23 cellular contexts compared by ENCODE assay signal in genomic region chr13:98274921-98275487, GRCh38.
DNase-seq lines count a peak whose midpoint lies in the region; ATAC-seq, FAIRE-seq and TF ChIP-seq lines count a peak whose summit lies in the region.
"Had no signal": no experiment of that assay in that cellular context is flagged by ENCODE, and none has a peak within 500 bp of the region (broad histone marks: within the 10 kb centered on the region; RNA-seq: fewer than 3 reads in every experiment).

No MANE protein-coding gene starts in this region.

- dilution Hi-C loops in IMR-90 (cut with HindIII; ENCODE audit: low sequenced_read_pairs, unreplicated experiment) = no loop called here

- peak overlapping the region; percentile 86 for H3K4me2 ChIP-seq in IMR-90 (ENCODE audit: low read depth, low read length)
- H3K4me2 ChIP-seq in astrocyte (ENCODE audit: low read length) = peak overlapping the region; percentile 59
- peak overlapping the region; percentile 76; the same call in 1 of the 2 replicates for H3K4me2 ChIP-seq in HepG2 (ENCODE audit: low read depth, low read length)

- TF ChIP-seq RAD21 in IMR-90 (IDR thresholded peaks at IDR 0.05; ENCODE audit: low read length) (no peak), HepG2 (CRISPR knock-in tag; IDR thresholded peaks at IDR 0.05) (no peak)

- in situ Hi-C loops in IMR-90 (cut with MboI; ENCODE audit: low sequenced_read_pairs) (no loop called here), HepG2 (cut with HindIII; ENCODE audit: extremely low pct_ligation_motif_present, low pct_unique_long_range_greater_than_20kb) (loop anchor here (10.0 kb wide), 1 partner anchor 130 kb away; the partner anchor contains the start of gene FARP1)

- TF ChIP-seq POLR2A in IMR-90 (IDR thresholded peaks at IDR 0.05; ENCODE audit: low read depth, low read length) (no peak), HepG2 (IDR thresholded peaks at IDR 0.05; ENCODE audit: insufficient read depth in 1 of 2, low read depth in 2 of 2, low read length in 2 of 2) (no peak)

- peak overlapping the region; percentile 11; the same call in 1 of the 2 replicates for H2BK120ac ChIP-seq in IMR-90 (ENCODE audit: low read depth, low read length)

- H3K36me3 Mint-ChIP-seq in astrocyte (ENCODE audit: low read depth, unreplicated experiment) = no peaks in the 10 kb centered on the region
- H3K36me3 Mint-ChIP-seq in stimulated activated naive B cell treated with anti-CD40 and anti-IgM and Interleukin-4, amounts not matched to agents 10 μg/mL and 1 μg/mL and 100 μg/mL, for 72 hours = no peaks in the 10 kb centered on the region
- H3K36me3 Mint-ChIP-seq: activated CD8-positive, alpha-beta memory T cell treated with anti-CD3 and anti-CD28 coated beads, Interleukin-2, amount 10 ng/mL, durations not matched to agents 7 days and 5 days; stimulated activated effector memory CD8-positive, alpha-beta T cell treated with anti-CD3 and anti-CD28 coated beads, Interleukin-12 subunit alpha, Interleukin-12 subunit beta, amount 100 ng/mL, for 72 hours had no signal

- peak overlapping the region; percentile 84 for H3K27ac Mint-ChIP-seq in astrocyte (ENCODE audit: unreplicated experiment)
- no peak overlapping the region for H3K27ac Mint-ChIP-seq in stimulated activated naive B cell treated with anti-CD40 and anti-IgM and Interleukin-4, amounts not matched to agents 10 μg/mL and 1 μg/mL and 100 μg/mL, for 72 hours
- H3K27ac Mint-ChIP-seq: activated CD8-positive, alpha-beta memory T cell treated with anti-CD3 and anti-CD28 coated beads, Interleukin-2, amount 10 ng/mL, durations not matched to agents 7 days and 5 days; stimulated activated effector memory CD8-positive, alpha-beta T cell treated with anti-CD3 and anti-CD28 coated beads, Interleukin-12 subunit alpha, Interleukin-12 subunit beta, amount 100 ng/mL, for 72 hours; T-helper 17 cell had no signal

- ATAC-seq in IMR-90 (ENCODE audit: low read depth) = peak; percentile 40
- ATAC-seq in HepG2 = no peak
- ATAC-seq in GM21717 (IDR thresholded peaks at IDR 0.05; ENCODE audit: unreplicated experiment) = no peak
- no peak for ATAC-seq in stimulated activated naive B cell treated with anti-CD40 and anti-IgM and Interleukin-4, amounts not matched to agents 10 μg/mL and 1 μg/mL and 100 μg/mL, for 72 hours (replicated peaks)
- ATAC-seq: activated CD4-positive, CD25-positive, alpha-beta regulatory T cell treated with anti-CD3 and anti-CD28 coated beads, Interleukin-2, amount 50 U/mL, for 24 hours; activated CD8-positive, alpha-beta memory T cell treated with anti-CD3 and anti-CD28 coated beads, Interleukin-2, amount 10 ng/mL, durations not matched to agents 7 days and 5 days; stimulated activated effector memory CD8-positive, alpha-beta T cell treated with anti-CD3 and anti-CD28 coated beads, Interleukin-12 subunit alpha, Interleukin-12 subunit beta, amount 100 ng/mL, for 72 hours; T-helper 17 cell had no signal

- H3K36me3 ChIP-seq in A673 (ENCODE audit: insufficient read depth, low read length, poor library complexity, severe bottlenecking) (no peaks in the 10 kb centered on the region), IMR-90 (ENCODE audit: control insufficient read depth, insufficient read depth, low read length) (0 out of 2 replicates have a peak, but pooled peaks cover 1% of the 10 kb centered on the region), astrocyte (ENCODE audit: insufficient read depth, low read length) (no peaks in the 10 kb centered on the region), HepG2 (replicated peaks in 1 of 2; ENCODE audit: control insufficient read depth in 1 of 2, insufficient read depth in 2 of 2, low read length in 2 of 2) (peaks cover 3 to 7% of the 10 kb centered on the region in 2 experiments; a peak in 2 of 5 replicates)
- H3K36me3 ChIP-seq: pancreas, transverse colon had no signal

- H3K4me3 Mint-ChIP-seq in astrocyte (ENCODE audit: unreplicated experiment) = no peak overlapping the region
- no peak overlapping the region for H3K4me3 Mint-ChIP-seq in stimulated activated naive B cell treated with anti-CD40 and anti-IgM and Interleukin-4, amounts not matched to agents 10 μg/mL and 1 μg/mL and 100 μg/mL, for 72 hours
- H3K4me3 Mint-ChIP-seq: activated CD8-positive, alpha-beta memory T cell treated with anti-CD3 and anti-CD28 coated beads, Interleukin-2, amount 10 ng/mL, durations not matched to agents 7 days and 5 days; stimulated activated effector memory CD8-positive, alpha-beta T cell treated with anti-CD3 and anti-CD28 coated beads, Interleukin-12 subunit alpha, Interleukin-12 subunit beta, amount 100 ng/mL, for 72 hours; T-helper 17 cell had no signal

- peaks cover 42 to 79% of the 10 kb centered on the region in 2 experiments for H3K79me1 ChIP-seq in IMR-90 (ENCODE audit: low read depth in 1 of 2, low read length in 2 of 2)

- no peaks in the 10 kb centered on the region for H3K27me3 ChIP-seq in A673 (replicated peaks; ENCODE audit: insufficient read depth, low read depth, low read length, poor library complexity)
- no peaks in the 10 kb centered on the region for H3K27me3 ChIP-seq in IMR-90 (ENCODE audit: control insufficient read depth, insufficient read depth, low read length)
- H3K27me3 ChIP-seq in astrocyte (ENCODE audit: insufficient read depth, low read length) = no peaks in the 10 kb centered on the region
- H3K27me3 ChIP-seq in HepG2 (ENCODE audit: control insufficient read depth in 1 of 2, insufficient read depth in 2 of 2, low read length in 2 of 2) = no peaks in the 10 kb centered on the region
- H3K27me3 ChIP-seq in dorsolateral prefrontal cortex = peaks cover 0 to 22% (median 0%) of the 10 kb centered on the region in 45 donors
- H3K27me3 ChIP-seq: pancreas, transverse colon had no signal

- H2AFZ ChIP-seq in IMR-90 (replicated peaks; ENCODE audit: low read length, poor library complexity) (no peak overlapping the region), astrocyte (ENCODE audit: low read depth, low read length) (no peak overlapping the region), HepG2 (ENCODE audit: low read length) (no peak overlapping the region)

- CTCF ChIA-PET in A673 (lab: Charles Lee) (no interaction called here), IMR-90 (lab: Yijun Ruan, JAX) (no interaction called here), HepG2 (lab: Yijun Ruan, JAX; ENCODE audit: low intra/inter-chr PET ratio, low total read pairs) (no interaction called here)

- FAIRE-seq in astrocyte (lab: Jason Lieb, UNC) (peak; percentile 56), HepG2 (lab: Jason Lieb, UNC) (no peak)
- FAIRE-seq: GM18507, pancreas had no signal

- peak overlapping the region; percentile 28; the same call in 1 of the 2 replicates for H3K18ac ChIP-seq in IMR-90 (ENCODE audit: low read depth, low read length)

- no peak overlapping the region for H2BK15ac ChIP-seq in IMR-90 (ENCODE audit: low read depth, low read length)

- BruUV-seq in A673 (replicated peaks; lab: Mats Ljungman, UMichigan) (no TSS peak), IMR-90 (replicated peaks; lab: Mats Ljungman, UMichigan) (no TSS peak), HepG2 (replicated peaks; lab: Mats Ljungman, UMichigan) (no TSS peak)

- no peak for TF ChIP-seq CTCF in A673 (conservative IDR thresholded peaks at IDR 0.05; ENCODE audit: low read depth, low read length)
- no peak for TF ChIP-seq CTCF in IMR-90 (conservative IDR thresholded peaks at IDR 0.05; ENCODE audit: low read depth, low read length)
- TF ChIP-seq CTCF in astrocyte (IDR thresholded peaks at IDR 0.05; ENCODE audit: insufficient read depth, low read depth, low read length) = no peak
- no peak for TF ChIP-seq CTCF in HepG2 (CRISPR knock-in tag; IDR thresholded peaks at IDR 0.05)
- no peak for TF ChIP-seq CTCF in dorsolateral prefrontal cortex (IDR thresholded peaks at IDR 0.05 in 54 of 56, conservative IDR thresholded peaks at IDR 0.05 in 2 of 56; ENCODE audit: low read depth in 1 of 56, partially characterized antibody in 56 of 56)

- H3K9me3 ChIP-seq in A673 (ENCODE audit: low read depth, low read length, poor library complexity, severe bottlenecking) (no peaks in the 10 kb centered on the region), IMR-90 (ENCODE audit: control insufficient read depth, insufficient read depth, low read length) (no peaks in the 10 kb centered on the region), astrocyte (ENCODE audit: insufficient read depth, low read depth, low read length) (no peaks in the 10 kb centered on the region), HepG2 (ENCODE audit: low read length) (no peaks in the 10 kb centered on the region)
- H3K9me3 ChIP-seq: pancreas, transverse colon had no signal

- peak overlapping the region; percentile 15 for H3K4me3 ChIP-seq in A673 (ENCODE audit: low read depth, low read length, poor library complexity, severe bottlenecking)
- no peak overlapping the region for H3K4me3 ChIP-seq in IMR-90 (ENCODE audit: insufficient read depth, low read depth, low read length)
- H3K4me3 ChIP-seq in astrocyte (ENCODE audit: insufficient read depth, low read depth, low read length) = no peak overlapping the region
- no peak overlapping the region for H3K4me3 ChIP-seq in HepG2 (replicated peaks in 1 of 3; ENCODE audit: insufficient read depth in 1 of 3, low read depth in 2 of 3, low read length in 3 of 3)
- no peak overlapping the region for H3K4me3 ChIP-seq in dorsolateral prefrontal cortex
- H3K4me3 ChIP-seq: pancreas, transverse colon had no signal

- H3K4ac ChIP-seq in IMR-90 (ENCODE audit: low read depth, low read length) = 0 out of 2 replicates have a peak overlapping the region, but pooled peaks have one; percentile 37

- peaks cover 28% of the 10 kb centered on the region for H3K9me1 ChIP-seq in IMR-90 (ENCODE audit: insufficient read depth, low read length)

- DNase-seq in A673 (ENCODE audit: low spot score) = no peak
- peak; percentile 87 for DNase-seq in IMR-90
- DNase-seq in astrocyte (ENCODE audit: low read depth) = peak; percentile 62
- no peak for DNase-seq in HepG2 (ENCODE audit: low spot score)
- DNase-seq in dorsolateral prefrontal cortex = no peak
- DNase-seq in stimulated activated naive B cell treated with anti-CD40 and anti-IgM and Interleukin-4, amounts not matched to agents 10 μg/mL and 1 μg/mL and 100 μg/mL, for 72 hours = no peak
- no peak for DNase-seq in NCI-H524 treated with DMSO at 0.1 percent for 48 hours (lab: John Stamatoyannopoulos, UW)
- DNase-seq: ACHN; activated CD8-positive, alpha-beta memory T cell treated with anti-CD3 and anti-CD28 coated beads, Interleukin-2, amount 10 ng/mL, durations not matched to agents 7 days and 5 days; activated effector memory CD4-positive, alpha-beta T cell treated with anti-CD3 and anti-CD28 coated beads, Interleukin-2, amount 50 U/mL, for 16 hours; anterior cingulate cortex; cortex of kidney; head of caudate nucleus; Karpas-422; NCI-H774; pancreas; T-helper 17 cell; transverse colon had no signal

- H3K9ac ChIP-seq in IMR-90 (ENCODE audit: low read depth, low read length) (no peak overlapping the region), astrocyte (ENCODE audit: low read length) (peak overlapping the region; percentile 46), HepG2 (ENCODE audit: insufficient read depth, low read depth, low read length) (no peak overlapping the region)

- peaks cover 2% of the 10 kb centered on the region for H3K9me3 Mint-ChIP-seq in astrocyte (ENCODE audit: unreplicated experiment)
- peaks cover 0 to 2% of the 10 kb centered on the region in 2 donors for H3K9me3 Mint-ChIP-seq in stimulated activated naive B cell treated with anti-CD40 and anti-IgM and Interleukin-4, amounts not matched to agents 10 μg/mL and 1 μg/mL and 100 μg/mL, for 72 hours
- H3K9me3 Mint-ChIP-seq: stimulated activated effector memory CD8-positive, alpha-beta T cell treated with anti-CD3 and anti-CD28 coated beads, Interleukin-12 subunit alpha, Interleukin-12 subunit beta, amount 100 ng/mL, for 72 hours had no signal

- H3K79me2 ChIP-seq in astrocyte (ENCODE audit: insufficient read depth, low read length) (peaks cover 70% of the 10 kb centered on the region), HepG2 (ENCODE audit: insufficient read depth, low read length) (peaks cover 92% of the 10 kb centered on the region)

- TF ChIP-seq EP300 in HepG2 (IDR thresholded peaks at IDR 0.05; ENCODE audit: low read depth in 2 of 2, low read length in 2 of 2) (no peak), HepG2 (CRISPR knock-in tag; IDR thresholded peaks at IDR 0.05; ENCODE audit: borderline replicate concordance) (no peak)

- H3K14ac ChIP-seq in IMR-90 (replicated peaks; ENCODE audit: low read depth, low read length) = no peak overlapping the region

- POLR2A ChIA-PET in A673 (lab: Charles Lee; ENCODE audit: low non-redundant PET) (no interaction called here), IMR-90 (lab: Charles Lee; ENCODE audit: unreplicated experiment) (interaction anchor here (0.7 to 0.8 kb wide), 2 partner anchors 26 kb away, joined by 3 read pairs; no protein-coding TSS in a partner anchor), HepG2 (lab: Yijun Ruan, JAX) (interaction anchor here (0.6 to 1.7 kb wide), 3 partner anchors 9 to 116 kb away, joined by 3 to 7 read pairs (median 5); no protein-coding TSS in a partner anchor)

- peak overlapping the region in 1 of 2 experiments; percentile 13; a peak in 1 of 4 replicates for H4K8ac ChIP-seq in IMR-90 (ENCODE audit: low read depth in 2 of 2, low read length in 2 of 2)

- intact Hi-C loops in A673 (cut with micrococcal nuclease; ENCODE audit: unreplicated experiment) = no loop called here
- intact Hi-C loops in IMR-90 (cut with micrococcal nuclease) = no loop called here
- intact Hi-C loops in HepG2 (cut with micrococcal nuclease; ENCODE audit: unreplicated experiment) = no loop called here
- intact Hi-C loops in dorsolateral prefrontal cortex (cut with DNase I) = no loop called here

- H3K4me1 ChIP-seq in A673 (ENCODE audit: insufficient read depth, low read length, poor library complexity, severe bottlenecking) = peaks cover 48% of the 10 kb centered on the region
- peaks cover 33% of the 10 kb centered on the region for H3K4me1 ChIP-seq in IMR-90 (ENCODE audit: control insufficient read depth, insufficient read depth, low read length)
- H3K4me1 ChIP-seq in astrocyte (ENCODE audit: insufficient read depth, low read length) = peaks cover 15% of the 10 kb centered on the region
- peaks cover 84% of the 10 kb centered on the region for H3K4me1 ChIP-seq in HepG2 (ENCODE audit: insufficient read depth, low read length)

- no peak overlapping the region for H2AK5ac ChIP-seq in IMR-90 (ENCODE audit: low read depth, low read length)

- H3K27ac ChIP-seq in A673 (ENCODE audit: low read depth, low read length, poor library complexity, severe bottlenecking) = peak overlapping the region; percentile 76
- H3K27ac ChIP-seq in IMR-90 (ENCODE audit: insufficient read depth, low read length) = peak overlapping the region; percentile 75; the same call in 1 of the 2 replicates
- no peak overlapping the region for H3K27ac ChIP-seq in astrocyte (ENCODE audit: low read depth, low read length)
- H3K27ac ChIP-seq in HepG2 (ENCODE audit: extremely low read length, insufficient read depth, low read length) = peak overlapping the region; percentile 75
- H3K27ac ChIP-seq in dorsolateral prefrontal cortex = peak overlapping the region in 1 of 59 donors; percentile 35
- H3K27ac ChIP-seq: HL-60, transverse colon had no signal

- H4K20me1 ChIP-seq in IMR-90 (ENCODE audit: insufficient read depth, low read length) (peaks cover 20% of the 10 kb centered on the region; the same call in 1 of the 2 replicates), astrocyte (ENCODE audit: insufficient read depth, low read length) (peaks cover 49% of the 10 kb centered on the region), HepG2 (ENCODE audit: insufficient read depth, low read length) (peaks cover 45% of the 10 kb centered on the region; the same call in 1 of the 2 replicates)

- peaks cover 28% of the 10 kb centered on the region for H3K4me1 Mint-ChIP-seq in astrocyte (ENCODE audit: low read depth, unreplicated experiment)
- H3K4me1 Mint-ChIP-seq in stimulated activated naive B cell treated with anti-CD40 and anti-IgM and Interleukin-4, amounts not matched to agents 10 μg/mL and 1 μg/mL and 100 μg/mL, for 72 hours = peaks cover 5 to 6% of the 10 kb centered on the region in 2 donors

- no peaks in the 10 kb centered on the region for H3K27me3 Mint-ChIP-seq in astrocyte (ENCODE audit: low read depth, unreplicated experiment)
- peaks cover 9 to 10% of the 10 kb centered on the region in 2 donors for H3K27me3 Mint-ChIP-seq in stimulated activated naive B cell treated with anti-CD40 and anti-IgM and Interleukin-4, amounts not matched to agents 10 μg/mL and 1 μg/mL and 100 μg/mL, for 72 hours

- no peak overlapping the region for H2BK20ac ChIP-seq in IMR-90 (ENCODE audit: low read depth, low read length)

- H3K23ac ChIP-seq in IMR-90 (ENCODE audit: low read depth, low read length) = peak overlapping the region; percentile 39; the same call in 1 of the 2 replicates

- H3K56ac ChIP-seq in IMR-90 (ENCODE audit: extremely low read depth, insufficient read depth, low read length) = 0 out of 2 replicates have a peak overlapping the region, but pooled peaks have one; percentile 40

- no CpG with 5 or more reads among the region's 2 CpGs for WGBS in IMR-90 (ENCODE audit: extremely low coverage in 2 of 2, insufficient read length in 1 of 2), 2 experiments
- WGBS in HepG2 (ENCODE audit: low lambda C conversion rate) = 93% methylated on average over 2 of the region's 2 CpGs

- H2AK9ac ChIP-seq in IMR-90 (replicated peaks; ENCODE audit: low read depth, low read length, poor library complexity) = no peak overlapping the region

- peak overlapping the region; percentile 42 for H2BK5ac ChIP-seq in IMR-90 (ENCODE audit: low read depth, low read length, poor library complexity, severe bottlenecking)

- no peak overlapping the region for H4K91ac ChIP-seq in IMR-90 (ENCODE audit: insufficient read depth, low read depth, low read length)

- H4K5ac ChIP-seq in IMR-90 (ENCODE audit: low read depth, low read length) = no peak overlapping the region

Comparison
In these comparisons a context has a peak if more than half of its experiments do, and no peak if none do; other contexts are left out.
1. DNase-seq: peak in IMR-90 (single experiment) and astrocyte (single experiment); none in A673 (single experiment), HepG2 (single experiment), dorsolateral prefrontal cortex (0 of 10), stimulated activated naive B cell treated with anti-CD40 and anti-IgM and Interleukin-4, amounts not matched to agents 10 μg/mL and 1 μg/mL and 100 μg/mL, for 72 hours (single experiment) and NCI-H524 treated with DMSO at 0.1 percent for 48 hours (single experiment).
2. Peak in every context shown above with its lines, with median percentiles within 50 percentile points of each other: H3K4me2 ChIP-seq.